In genomic region chr6:82246802-82247633, GRCh38 we compare ENCODE assay signal across 8 cellular contexts. TPM values are rescaled to one million over a fixed set of nuclear protein-coding genes. Genes with fewer than 3 reads are reported as not detected.
DNase-seq lines count a peak whose midpoint lies in the region; ATAC-seq and TF ChIP-seq lines count a peak whose summit lies in the region.

No MANE protein-coding gene starts in this region.

- ATAC-seq in HG02588 (IDR thresholded peaks at IDR 0.05; ENCODE audit: unreplicated experiment): peak; percentile 50
- ATAC-seq in esophagus mucosa: peak; percentile 28

- H3K9me3 ChIP-seq in MM.1S (replicated peaks; ENCODE audit: insufficient read depth, low read length) (no peaks in the 10 kb centered on the region), mucosa of rectum (ENCODE audit: control insufficient read depth in 2 of 2, low read length in 2 of 2) (no peaks in the 10 kb centered on the region)

- H3K36me3 ChIP-seq in MM.1S (replicated peaks; ENCODE audit: insufficient read depth, low read length) (peaks cover 8% of the 10 kb centered on the region; the same call in 1 of the 2 replicates), mucosa of rectum (ENCODE audit: control insufficient read depth in 2 of 2, insufficient read depth in 2 of 2, low read length in 2 of 2) (no peaks in the 10 kb centered on the region), urinary bladder (ENCODE audit: insufficient read depth) (no peaks in the 10 kb centered on the region)

- CTCF ChIA-PET in AG04449 (lab: Yijun Ruan, JAX): interaction anchor here (2.0 to 4.0 kb wide), 2 partner anchors 810 to 820 kb away, joined by 30 to 56 read pairs; partner anchors contain the start of genes DOP1A and UBE3D

- no peak for DNase-seq in AG04449 (ENCODE audit: low read depth, low spot score)
- DNase-seq in MM.1S: peak; percentile 36

- POLR2A ChIA-PET in AG04449 (lab: Yijun Ruan, JAX): no interaction called here

- H3F3A ChIP-seq in MM.1S (ENCODE audit: insufficient read depth, low read length): peaks cover 4% of the 10 kb centered on the region; the same call in 1 of the 2 replicates

- H3K9ac ChIP-seq in MM.1S (ENCODE audit: low read length) (peak overlapping the region; percentile 87), mucosa of rectum (ENCODE audit: low read depth in 1 of 2, low read length in 2 of 2) (peak overlapping the region; percentile 88)

- H3K4me2 ChIP-seq in MM.1S (ENCODE audit: low read depth, low read length): peak overlapping the region; percentile 87

- H3K9me2 ChIP-seq in MM.1S (replicated peaks; ENCODE audit: insufficient read depth, low read length): no peaks in the 10 kb centered on the region

- 1% methylated on average over 42 of the region's 42 CpGs for WGBS in urinary bladder

- H2AFZ ChIP-seq in MM.1S (ENCODE audit: low read length): peak overlapping the region; percentile 89

- H3K27ac ChIP-seq in MM.1S (ENCODE audit: low read length) (peak overlapping the region; percentile 73), VCaP (peak overlapping the region; percentile 92), mucosa of rectum (ENCODE audit: low read depth in 2 of 2, low read length in 2 of 2) (peak overlapping the region; percentile 88 to 96), urinary bladder (ENCODE audit: low read depth) (peak overlapping the region; percentile 69)

- peaks cover 56% of the 10 kb centered on the region for H3K79me2 ChIP-seq in MM.1S (ENCODE audit: low read length)

- H4K20me1 ChIP-seq in MM.1S (ENCODE audit: insufficient read depth, low read length): no peaks in the 10 kb centered on the region

- H3K4me3 ChIP-seq in AG04449 (ENCODE audit: low read depth, low read length): peak overlapping the region; percentile 77
- H3K4me3 ChIP-seq in GM08714 (ENCODE audit: low read length): peak overlapping the region; percentile 92
- H3K4me3 ChIP-seq in MM.1S (ENCODE audit: low read length): peak overlapping the region; percentile 88
- peak overlapping the region; percentile 93 to 97 for H3K4me3 ChIP-seq in mucosa of rectum (ENCODE audit: low read length in 2 of 2)
- H3K4me3 ChIP-seq in urinary bladder (ENCODE audit: low read depth, low read length): peak overlapping the region; percentile 69

- peaks cover 12% of the 10 kb centered on the region; the same call in 1 of the 2 replicates for H3K4me1 ChIP-seq in MM.1S (ENCODE audit: low read length)
- peaks cover 3 to 17% of the 10 kb centered on the region in 2 donors for H3K4me1 ChIP-seq in mucosa of rectum (ENCODE audit: control insufficient read depth in 2 of 2, insufficient read depth in 2 of 2, low read length in 2 of 2)
- H3K4me1 ChIP-seq in urinary bladder (ENCODE audit: insufficient read depth): peaks cover 2% of the 10 kb centered on the region

- TF ChIP-seq CTCF in AG04449 (IDR thresholded peaks at IDR 0.05; ENCODE audit: insufficient read depth, low read length, missing control alignments): no peak
- 0 out of 2 replicates have a peak, but pooled peaks have one; percentile 8 for TF ChIP-seq CTCF in MM.1S (IDR thresholded peaks at IDR 0.05; ENCODE audit: low read length)
- no peak for TF ChIP-seq CTCF in VCaP (conservative IDR thresholded peaks at IDR 0.05)

- H3K27me3 ChIP-seq in MM.1S (replicated peaks; ENCODE audit: insufficient read depth, low read length) (no peaks in the 10 kb centered on the region), mucosa of rectum (ENCODE audit: control insufficient read depth in 2 of 2, insufficient read depth in 2 of 2, low read length in 2 of 2) (no peaks in the 10 kb centered on the region)

RNA-seq across cellular contexts. Expression of gene IBTK, which starts 0.5 kb away (rescaled TPM):
- total RNA-seq in esophagus mucosa: 25.2 TPM
- total RNA-seq in urinary bladder: 78.8 TPM
- polyA plus RNA-seq in urinary bladder: 16.8 TPM
